ENCODE assay signal across 20 cellular contexts in genomic region chr10:131907679-131908078, GRCh38. TPM values are rescaled to one million over a fixed set of nuclear protein-coding genes. Genes with fewer than 3 reads are reported as not detected.
A peak's percentile ranks its signal among the peaks of the same experiment; 100 is the strongest.
DNase-seq lines count a peak whose midpoint lies in the region; ATAC-seq, FAIRE-seq and TF ChIP-seq lines count a peak whose summit lies in the region.
"Had no signal": no experiment of that assay in that cellular context is flagged by ENCODE, and none has a peak within 500 bp of the region (broad histone marks: within the 10 kb centered on the region; RNA-seq: fewer than 3 reads in every experiment).

No MANE protein-coding gene starts in this region.

- H3K36me3 Mint-ChIP-seq in activated CD8-positive, alpha-beta T cell treated with anti-CD3 and anti-CD28 coated beads for 36 hours (ENCODE audit: low read depth), result peaks cover 56% of the 10 kb centered on the region
- peaks cover 15% of the 10 kb centered on the region for H3K36me3 Mint-ChIP-seq in type B pancreatic cell

- no peak; the same call in 2 of the 3 replicates for ATAC-seq in HepG2
- ATAC-seq in right lobe of liver, result no peak
- ATAC-seq in activated CD8-positive, alpha-beta T cell treated with anti-CD3 and anti-CD28 coated beads for 36 hours, result no peak
- no peak for ATAC-seq in GM18517 (IDR thresholded peaks at IDR 0.05; ENCODE audit: unreplicated experiment)
- ATAC-seq in HG03565 (IDR thresholded peaks at IDR 0.05; ENCODE audit: unreplicated experiment), result no peak
- ATAC-seq: sciatic nerve had no signal

- 80% methylated on average over 8 of the region's 8 CpGs for WGBS in HepG2 (ENCODE audit: low lambda C conversion rate)
- 88% methylated on average over 7 of the region's 8 CpGs for WGBS in right lobe of liver (ENCODE audit: insufficient coverage, low coverage, low lambda C conversion rate, missing lambda C conversion rate)
- 82 to 92% (median 87%) methylated on average over 8 of the region's 8 CpGs for WGBS in ovary, 3 donors

- H3K4me1 ChIP-seq in HepG2 (ENCODE audit: insufficient read depth, low read length) (peaks cover 68% of the 10 kb centered on the region), right lobe of liver (peaks cover 0 to 46% (median 18%) of the 10 kb centered on the region in 4 donors), ovary (ENCODE audit: insufficient read depth) (peaks cover 48% of the 10 kb centered on the region)
- H3K4me1 ChIP-seq: SJCRH30 had no signal

- peaks cover 95% of the 10 kb centered on the region for H3K79me2 ChIP-seq in HepG2 (ENCODE audit: insufficient read depth, low read length)

- DNase-seq in HepG2 (ENCODE audit: low spot score) (no peak), right lobe of liver (no peak), fibroblast of villous mesenchyme (ENCODE audit: low read depth) (peak; percentile 74), type B pancreatic cell (ENCODE audit: extremely low spot score, unreplicated experiment) (no peak), ovary (no peak)
- DNase-seq in activated CD8-positive, alpha-beta T cell treated with anti-CD3 and anti-CD28 coated beads for 36 hours, result no peak
- DNase-seq: activated CD4-positive, CD25-positive, alpha-beta regulatory T cell treated with anti-CD3 and anti-CD28 coated beads, Interleukin-2, amount 50 U/mL, for 72 hours; anterior cingulate cortex; GDM1; NCI-H2081; NCI-H524 treated with DMSO at 0.1 percent for 48 hours; nucleus accumbens; stimulated activated CD4-positive, alpha-beta T cell treated with anti-CD3 and anti-CD28 coated beads, Interleukin-2, amount 100 ng/mL, for 24 hours; T-helper 9 cell had no signal

- no TSS peak for BruUV-seq in HepG2 (replicated peaks; lab: Mats Ljungman, UMichigan)

- H4K20me1 ChIP-seq in HepG2 (ENCODE audit: insufficient read depth, low read length), result peaks cover 70% of the 10 kb centered on the region

- no peak overlapping the region for H2AFZ ChIP-seq in HepG2 (ENCODE audit: low read length)

- H3K27me3 ChIP-seq in HepG2 (ENCODE audit: control insufficient read depth in 1 of 2, insufficient read depth in 2 of 2, low read length in 2 of 2) (no peaks in the 10 kb centered on the region), right lobe of liver (no peaks in the 10 kb centered on the region), ovary (no peaks in the 10 kb centered on the region)
- H3K27me3 ChIP-seq: SJCRH30 had no signal

- peak overlapping the region; percentile 87 for H3K27ac Mint-ChIP-seq in activated CD8-positive, alpha-beta T cell treated with anti-CD3 and anti-CD28 coated beads for 36 hours
- H3K27ac Mint-ChIP-seq in type B pancreatic cell, result peak overlapping the region; percentile 7

- H3K27me3 Mint-ChIP-seq in activated CD8-positive, alpha-beta T cell treated with anti-CD3 and anti-CD28 coated beads for 36 hours, result no peaks in the 10 kb centered on the region
- H3K27me3 Mint-ChIP-seq in type B pancreatic cell, result no peaks in the 10 kb centered on the region

- H3K9me3 ChIP-seq in HepG2 (ENCODE audit: low read length) (no peaks in the 10 kb centered on the region), right lobe of liver (no peaks in the 10 kb centered on the region), ovary (no peaks in the 10 kb centered on the region)
- H3K9me3 ChIP-seq: SJCRH30 had no signal

- peak overlapping the region; percentile 66 for H3K4me2 ChIP-seq in HepG2 (ENCODE audit: low read depth, low read length)

- intact Hi-C loops in HepG2 (cut with micrococcal nuclease; ENCODE audit: unreplicated experiment) (no loop called here), right lobe of liver (cut with DNase I) (no loop called here), ovary (cut with DNase I) (loop anchor here in 2 of 4 donors (10.0 kb wide), 2 partner anchors 67 to 77 kb away; partner anchors contain the start of gene BNIP3 (in 1 of the 2))
- intact Hi-C loops in activated CD8-positive, alpha-beta T cell treated with anti-CD3 and anti-CD28 coated beads for 36 hours (cut with micrococcal nuclease), result no loop called here

- H3K36me3 ChIP-seq in HepG2 (replicated peaks in 1 of 2; ENCODE audit: control insufficient read depth in 1 of 2, insufficient read depth in 2 of 2, low read length in 2 of 2), result peaks cover 17 to 34% of the 10 kb centered on the region in 2 experiments
- peaks cover 0 to 3% (median under 1%) of the 10 kb centered on the region in 4 donors for H3K36me3 ChIP-seq in right lobe of liver
- no peaks in the 10 kb centered on the region for H3K36me3 ChIP-seq in ovary

- H3K27ac ChIP-seq in HepG2 (ENCODE audit: extremely low read length, insufficient read depth, low read length) (peak overlapping the region; percentile 51), right lobe of liver (no peak overlapping the region), ovary (no peak overlapping the region)
- H3K27ac ChIP-seq: SJCRH30 had no signal

- no peak for TF ChIP-seq RAD21 in HepG2 (CRISPR knock-in tag; IDR thresholded peaks at IDR 0.05)

- TF ChIP-seq EP300 in HepG2 (IDR thresholded peaks at IDR 0.05; ENCODE audit: low read depth in 2 of 2, low read length in 2 of 2), result no peak
- no peak for TF ChIP-seq EP300 in HepG2 (CRISPR knock-in tag; IDR thresholded peaks at IDR 0.05; ENCODE audit: borderline replicate concordance)
- TF ChIP-seq EP300 in ovary (IDR thresholded peaks at IDR 0.05), result no peak

- peaks cover 2% of the 10 kb centered on the region for H3K9me3 Mint-ChIP-seq in activated CD8-positive, alpha-beta T cell treated with anti-CD3 and anti-CD28 coated beads for 36 hours
- no peaks in the 10 kb centered on the region for H3K9me3 Mint-ChIP-seq in type B pancreatic cell

- TF ChIP-seq POLR2A in HepG2 (IDR thresholded peaks at IDR 0.05; ENCODE audit: insufficient read depth in 1 of 2, low read depth in 2 of 2, low read length in 2 of 2) (no peak), right lobe of liver (IDR thresholded peaks at IDR 0.05) (no peak), ovary (IDR thresholded peaks at IDR 0.05) (no peak)

- peak overlapping the region; percentile 36 for H3K4me3 Mint-ChIP-seq in activated CD8-positive, alpha-beta T cell treated with anti-CD3 and anti-CD28 coated beads for 36 hours
- no peak overlapping the region for H3K4me3 Mint-ChIP-seq in type B pancreatic cell

- CTCF ChIA-PET in HepG2 (lab: Yijun Ruan, JAX; ENCODE audit: low intra/inter-chr PET ratio, low total read pairs), result no interaction called here
- CTCF ChIA-PET in activated CD8-positive, alpha-beta T cell treated with anti-CD3 and anti-CD28 coated beads for 36 hours (lab: Charles Lee), result interaction anchor here (0.8 to 2.8 kb wide), 5 partner anchors 8 to 235 kb away, joined by 3 to 12 read pairs (median 4); no protein-coding TSS in a partner anchor

- TF ChIP-seq CTCF in HepG2 (CRISPR knock-in tag; IDR thresholded peaks at IDR 0.05) (no peak), right lobe of liver (IDR thresholded peaks at IDR 0.05) (no peak), fibroblast of villous mesenchyme (IDR thresholded peaks at IDR 0.05; ENCODE audit: insufficient read depth, low read depth, low read length) (no peak), type B pancreatic cell (conservative IDR thresholded peaks at IDR 0.05) (no peak), ovary (IDR thresholded peaks at IDR 0.05) (no peak)
- TF ChIP-seq CTCF in activated CD8-positive, alpha-beta T cell treated with anti-CD3 and anti-CD28 coated beads for 36 hours (IDR thresholded peaks at IDR 0.05), result no peak

- no peak for FAIRE-seq in HepG2 (lab: Jason Lieb, UNC)
- FAIRE-seq: endometrium, GM12891 had no signal

- H3K4me1 Mint-ChIP-seq in activated CD8-positive, alpha-beta T cell treated with anti-CD3 and anti-CD28 coated beads for 36 hours (ENCODE audit: low read depth), result peaks cover 80% of the 10 kb centered on the region
- H3K4me1 Mint-ChIP-seq in type B pancreatic cell (ENCODE audit: unreplicated experiment), result peaks cover 57% of the 10 kb centered on the region

- POLR2A ChIA-PET in HepG2 (lab: Yijun Ruan, JAX), result no interaction called here
- POLR2A ChIA-PET in activated CD8-positive, alpha-beta T cell treated with anti-CD3 and anti-CD28 coated beads for 36 hours (lab: Charles Lee), result no interaction called here

- in situ Hi-C loops in HepG2 (cut with HindIII; ENCODE audit: extremely low pct_ligation_motif_present, low pct_unique_long_range_greater_than_20kb), result no loop called here

- H3K9ac ChIP-seq in HepG2 (ENCODE audit: insufficient read depth, low read depth, low read length), result no peak overlapping the region

- H3K4me3 ChIP-seq in HepG2 (replicated peaks in 1 of 3; ENCODE audit: insufficient read depth in 1 of 3, low read depth in 2 of 3, low read length in 3 of 3), result peak overlapping the region in 1 of 3 experiments; percentile 8; a peak in 1 of 6 replicates
- no peak overlapping the region for H3K4me3 ChIP-seq in right lobe of liver
- H3K4me3 ChIP-seq in fibroblast of villous mesenchyme (ENCODE audit: low read depth, low read length), result no peak overlapping the region
- H3K4me3 ChIP-seq in ovary, result no peak overlapping the region
- H3K4me3 ChIP-seq: SJCRH30 had no signal

RNA-seq across cellular contexts. Expression of gene PPP2R2D, which starts 6.9 kb away (rescaled TPM):
- total RNA-seq in HepG2 (2016; rRNA removed; fragmentation: Illumina TruSeq; extraction: Trizol) (33.2 and 34.4 TPM in 2 replicates), right lobe of liver (10 to 100 TPM; 10.9 to 16.6 (median 14.3) TPM), fibroblast of villous mesenchyme (25.4 and 30.7 TPM in 2 replicates), type B pancreatic cell (ENCODE audit: low replicate concordance) (36.6 and 38.1 TPM in 2 replicates), ovary (10 to 100 TPM; 26.7 to 48.9 (median 42.0) TPM)
- 47.7 and 48.9 TPM in 2 replicates for total RNA-seq in HepG2 (2016; cell fraction: cytosol; rRNA removed; fragmentation: Illumina TruSeq; extraction: Trizol; ENCODE audit: low read depth)
- 31.4 and 33.7 TPM in 2 replicates for total RNA-seq in HepG2 (2016; cell fraction: insoluble cytoplasmic fraction; rRNA removed; fragmentation: Illumina TruSeq; extraction: Trizol)
- total RNA-seq in HepG2 (2016; cell fraction: membrane; rRNA removed; fragmentation: Illumina TruSeq; extraction: Trizol), result 86.0 and 86.6 TPM in 2 replicates
- total RNA-seq in HepG2 (2016; cell fraction: nucleus; rRNA removed; fragmentation: Illumina TruSeq; extraction: Trizol), result 29.7 and 31.1 TPM in 2 replicates
- polyA plus RNA-seq in HepG2 (2011; rRNA removed) (32.7 TPM in 2 replicates), ovary (10 to 100 TPM; 30.3 to 62.9 TPM)
- polyA plus RNA-seq in HepG2 (2011; cell fraction: cytosol; rRNA removed), result 31.1 and 33.7 TPM in 2 replicates
- 42.0 and 48.5 TPM in 2 replicates for polyA plus RNA-seq in HepG2 (2011; cell fraction: nucleus; rRNA removed)
- 26.5 and 33.1 TPM in 2 replicates for polyA plus RNA-seq in HepG2 (2012)
- polyA plus RNA-seq in HepG2 (2016; cell fraction: cytosol; fragmentation: Illumina TruSeq; extraction: Trizol; ENCODE audit: low read depth), result 64.7 and 70.1 TPM in 2 replicates
- 40.4 and 47.0 TPM in 2 replicates for polyA plus RNA-seq in HepG2 (2016; cell fraction: insoluble cytoplasmic fraction; fragmentation: Illumina TruSeq; extraction: Trizol; ENCODE audit: low read depth)
- polyA plus RNA-seq in HepG2 (2016; cell fraction: membrane; fragmentation: Illumina TruSeq; extraction: Trizol; ENCODE audit: low read depth), result 94.1 and 94.6 TPM in 2 replicates
- polyA plus RNA-seq in HepG2 (2016; cell fraction: nucleus; fragmentation: Illumina TruSeq; extraction: Trizol; ENCODE audit: insufficient read depth, low read depth), result 53.3 and 54.4 TPM in 2 replicates
- 40.2 and 62.1 TPM in 2 replicates for polyA minus RNA-seq in HepG2 (2011; rRNA and poly(A)+ RNA removed; ENCODE audit: low replicate concordance)
- 16.4 and 18.6 TPM in 2 replicates for polyA minus RNA-seq in HepG2 (2011; cell fraction: cytosol; rRNA and poly(A)+ RNA removed)
- 44.7 and 44.8 TPM in 2 replicates for polyA minus RNA-seq in HepG2 (2011; cell fraction: nucleus; rRNA and poly(A)+ RNA removed)
- 10 to 100 TPM; 31.6 to 32.3 TPM for total RNA-seq in activated CD8-positive, alpha-beta T cell treated with anti-CD3 and anti-CD28 coated beads for 36 hours
